Comparison of ENCODE assay signal across 9 cellular contexts in the genomic region with DNA sequence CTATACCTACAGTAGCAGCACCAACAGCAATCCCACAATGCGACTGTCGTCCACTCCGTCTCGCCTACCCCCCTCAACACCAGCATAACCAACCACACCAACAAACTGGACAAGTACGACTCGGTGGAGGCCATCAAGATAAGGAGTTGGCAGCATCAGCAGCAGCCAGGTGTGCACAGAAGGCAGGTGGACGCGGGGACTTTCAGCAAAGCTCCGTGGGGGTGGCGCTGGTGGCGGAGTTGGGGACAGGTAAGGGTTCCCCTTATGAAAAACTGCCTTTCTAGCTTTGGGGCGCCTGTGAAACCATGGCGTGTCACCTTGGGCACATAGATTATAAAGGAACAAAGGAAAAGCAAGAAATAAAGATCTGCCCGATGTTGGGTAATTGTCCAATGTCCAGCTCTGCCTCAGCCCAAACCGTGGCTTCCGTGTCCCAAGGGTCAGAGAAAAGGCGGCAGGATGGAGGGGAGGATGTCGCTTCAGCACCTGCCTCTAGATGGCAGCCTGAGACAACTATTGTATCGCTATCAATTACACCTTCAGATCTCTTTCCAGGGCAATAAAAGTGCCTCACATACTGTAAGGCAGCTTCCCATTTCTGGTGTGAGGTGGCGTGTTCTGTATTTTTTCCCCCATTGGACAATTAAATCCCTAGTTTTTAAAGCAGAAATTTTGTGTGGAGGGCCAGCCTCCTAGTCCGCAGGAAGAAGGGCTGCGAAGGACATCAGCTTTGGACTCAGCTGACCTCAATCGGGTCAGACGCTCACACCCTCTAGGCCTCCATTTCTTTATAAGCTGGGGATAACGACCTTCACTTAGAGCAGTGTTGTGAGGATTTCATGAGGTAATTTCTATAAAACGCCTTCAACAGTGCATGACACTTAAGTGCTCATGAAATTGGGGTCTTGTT. TPM values are rescaled to one million over a fixed set of nuclear protein-coding genes. Genes with fewer than 3 reads are reported as not detected.
DNase-seq lines count a peak whose midpoint lies in the region; ATAC-seq and TF ChIP-seq lines count a peak whose summit lies in the region.
"Had no signal": no experiment of that assay in that cellular context is flagged by ENCODE, and none has a peak within 500 bp of the region (broad histone marks: within the 10 kb centered on the region; RNA-seq: fewer than 3 reads in every experiment).

No MANE protein-coding gene starts in this region.

- DNase-seq in AG10803 (ENCODE audit: low read depth) (peak; percentile 51), NCI-H187 (lab: John Stamatoyannopoulos, UW) (peak; percentile 38 to 75), T-helper 9 cell (peak; percentile 8), dermis blood vessel endothelial cell (peak; percentile 68), lung (ENCODE audit: low spot score) (peak; percentile 44), substantia nigra (lab: John Stamatoyannopoulos, UW) (peak in 29 of 49 donors; percentile 3 to 47 (median 19))

- H3K4me3 ChIP-seq in AG10803 (ENCODE audit: low read length): no peak overlapping the region
- H3K4me3 ChIP-seq in lung: no peak overlapping the region

- H3K27me3 ChIP-seq in lung (ENCODE audit: control insufficient read depth, insufficient read depth): no peaks in the 10 kb centered on the region

- H3K36me3 ChIP-seq in lung (ENCODE audit: control insufficient read depth in 2 of 2, insufficient read depth in 2 of 2, low read length in 2 of 2): no peaks in the 10 kb centered on the region
- H3K36me3 ChIP-seq: neutrophil had no signal

- ATAC-seq in GM18508 (IDR thresholded peaks at IDR 0.05; ENCODE audit: insufficient read depth, unreplicated experiment) (peak; percentile 85), HG02938 (IDR thresholded peaks at IDR 0.05; ENCODE audit: unreplicated experiment) (peak; percentile 86), lung (ENCODE audit: insufficient read depth, low FRiP score) (peak; percentile 67)

- 54 to 55% methylated on average over 26 of the region's 26 CpGs for WGBS in lung, 2 donors

- no peaks in the 10 kb centered on the region for H3K9me3 ChIP-seq in lung (ENCODE audit: control insufficient read depth in 2 of 2, insufficient read depth in 1 of 2, low read length in 1 of 2)
- H3K9me3 ChIP-seq: neutrophil had no signal

- TF ChIP-seq CTCF in AG10803 (conservative IDR thresholded peaks at IDR 0.05; ENCODE audit: low read length) (peak; percentile 86), lung (IDR thresholded peaks at IDR 0.05; ENCODE audit: control extremely low read depth, extremely low read depth) (peak; percentile 48)

- H3K4me1 ChIP-seq in lung (ENCODE audit: control insufficient read depth in 2 of 2, insufficient read depth in 2 of 2, low read length in 2 of 2): no peaks in the 10 kb centered on the region

- no peak overlapping the region for H3K27ac ChIP-seq in lung (ENCODE audit: low read depth in 1 of 2, low read length in 1 of 2)
- H3K27ac ChIP-seq in substantia nigra (ENCODE audit: low read depth, low read length, poor library complexity, severe bottlenecking): no peak overlapping the region
- H3K27ac ChIP-seq: neutrophil had no signal

RNA-seq across cellular contexts. Expression of gene MTRR, which starts 58.8 kb away (rescaled TPM):
- total RNA-seq in dermis blood vessel endothelial cell (25.9 and 30.7 TPM in 2 replicates), lung (100 to 1,000 TPM in 1 of 2 donors, 10 to 100 TPM in 1; 85.0 to 115 TPM)
- 10 to 100 TPM; 31.0 to 59.3 TPM for polyA plus RNA-seq in lung

RNA-seq across cellular contexts. Expression of gene FASTKD3, which starts 58.9 kb away (rescaled TPM):
- total RNA-seq in dermis blood vessel endothelial cell (13.7 and 14.3 TPM in 2 replicates), lung (10 to 100 TPM in 1 of 2 donors, 1 to 10 TPM in 1; 6.7 to 17.6 TPM)
- 10 to 100 TPM in 1 of 2 donors, 1 to 10 TPM in 1; 9.3 to 17.7 TPM for polyA plus RNA-seq in lung

Comparison
In these comparisons a context has a peak if more than half of its experiments do, and no peak if none do; other contexts are left out.
1. DNase-seq: peak in every context shown above with its lines; median percentile 68 in dermis blood vessel endothelial cell; 56 in NCI-H187; 51 in AG10803; 44 in lung; 19 in substantia nigra; 8 in T-helper 9 cell.